8 cellular contexts compared by ENCODE assay signal in the genomic region with DNA sequence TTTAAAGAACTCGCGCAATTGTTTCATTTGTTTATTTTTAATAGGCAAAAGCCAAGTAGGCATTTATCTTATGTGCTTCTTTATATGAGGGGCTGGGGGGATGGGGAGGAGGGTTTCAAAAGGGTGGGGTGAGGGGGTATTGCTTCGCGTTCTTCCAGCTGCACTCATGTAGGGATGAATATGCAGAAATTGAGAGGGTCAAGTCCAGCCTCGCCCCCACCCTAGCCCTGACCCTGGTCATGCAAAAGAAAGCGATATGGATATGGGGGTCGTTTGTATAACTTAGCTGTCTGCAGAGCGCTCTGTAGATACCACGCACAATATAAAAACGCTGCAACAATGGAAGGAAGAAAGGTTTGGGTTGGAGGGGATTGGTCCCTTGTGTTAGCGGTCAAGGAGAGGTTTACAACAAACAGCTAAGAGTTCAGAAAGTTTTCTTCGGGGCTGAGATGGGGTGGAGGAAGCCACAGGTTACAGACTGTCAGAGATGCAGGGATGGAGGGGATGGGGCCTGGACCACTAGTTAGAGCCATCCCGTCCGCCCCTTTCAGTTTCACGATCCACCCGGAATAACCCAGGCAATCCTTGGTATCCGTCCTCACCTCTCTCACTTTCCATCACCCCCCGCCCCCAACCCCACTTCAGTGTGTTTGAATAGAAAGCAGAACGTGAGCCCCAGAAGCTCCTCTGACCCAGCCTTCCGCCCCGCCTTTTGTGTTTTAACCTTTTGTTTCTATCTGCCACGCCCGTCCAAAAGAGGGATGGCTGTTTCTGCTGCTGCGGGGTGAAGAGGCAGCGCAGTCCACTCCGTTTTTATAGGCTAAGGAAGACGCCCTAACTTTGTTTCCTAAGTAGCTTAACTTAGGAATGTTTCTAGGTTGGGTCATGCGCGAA.
A peak's percentile ranks its signal among the peaks of the same experiment; 100 is the strongest.
DNase-seq lines count a peak whose midpoint lies in the region; ATAC-seq and TF ChIP-seq lines count a peak whose summit lies in the region.

No MANE protein-coding gene starts in this region.

- no peak for TF ChIP-seq CTCF in GM20000 (IDR thresholded peaks at IDR 0.05; ENCODE audit: extremely low read depth, missing control alignments)
- no peak for TF ChIP-seq CTCF in RWPE2 (IDR thresholded peaks at IDR 0.05; ENCODE audit: poor library complexity, severe bottlenecking)
- TF ChIP-seq CTCF in left ventricle myocardium inferior (IDR thresholded peaks at IDR 0.05; ENCODE audit: borderline replicate concordance): no peak
- TF ChIP-seq CTCF in psoas muscle (IDR thresholded peaks at IDR 0.05): no peak

- intact Hi-C loops in left ventricle myocardium inferior (cut with micrococcal nuclease) (no loop called here), psoas muscle (cut with DNase I) (no loop called here)

- ATAC-seq in RWPE2 (ENCODE audit: low read depth): no peak
- no peak for ATAC-seq in psoas muscle

- H3K36me3 ChIP-seq in RWPE2 (ENCODE audit: low read depth) (no peaks in the 10 kb centered on the region), left ventricle myocardium inferior (no peaks in the 10 kb centered on the region), psoas muscle (ENCODE audit: insufficient read depth in 1 of 2, low read depth in 1 of 2) (no peaks in the 10 kb centered on the region)

- H3K27me3 ChIP-seq in RWPE2 (ENCODE audit: insufficient read depth, poor library complexity, severe bottlenecking) (peaks cover 33% of the 10 kb centered on the region), left ventricle myocardium inferior (ENCODE audit: low read depth) (peaks cover 55% of the 10 kb centered on the region), psoas muscle (ENCODE audit: insufficient read depth in 3 of 3, low read length in 2 of 3) (peaks cover 0 to 55% (median 20%) of the 10 kb centered on the region in 3 donors)

- DNase-seq in GM20000 (ENCODE audit: low spot score): peak; percentile 9
- DNase-seq in RWPE2 (ENCODE audit: low spot score): no peak
- DNase-seq in left ventricle myocardium inferior: no peak
- peak in 1 of 2 donors; percentile 43 for DNase-seq in psoas muscle
- no peak for DNase-seq in NOMO-1 treated with DMSO at 0.1 percent for 48 hours (lab: John Stamatoyannopoulos, UW; ENCODE audit: unreplicated experiment)
- no peak for DNase-seq in GF-D8 (lab: John Stamatoyannopoulos, UW)
- no peak for DNase-seq in DMS53 (lab: John Stamatoyannopoulos, UW)
- no peak for DNase-seq in occipital lobe (lab: John Stamatoyannopoulos, UW)

- H3K4me1 ChIP-seq in RWPE2 (ENCODE audit: insufficient read depth, poor library complexity, severe bottlenecking): no peaks in the 10 kb centered on the region
- H3K4me1 ChIP-seq in left ventricle myocardium inferior: peaks cover 32% of the 10 kb centered on the region
- no peaks in the 10 kb centered on the region for H3K4me1 ChIP-seq in psoas muscle

- H3K27ac ChIP-seq in RWPE2 (ENCODE audit: poor library complexity, severe bottlenecking) (no peak overlapping the region), left ventricle myocardium inferior (replicated peaks) (peak overlapping the region; percentile 76), psoas muscle (peak overlapping the region; percentile 23)

- WGBS in psoas muscle, 3 donors: 33 to 47% (median 43%) methylated on average over 29 of the region's 29 CpGs

- H3K9me3 ChIP-seq in RWPE2 (ENCODE audit: severe bottlenecking) (no peaks in the 10 kb centered on the region), left ventricle myocardium inferior (replicated peaks) (no peaks in the 10 kb centered on the region), psoas muscle (no peaks in the 10 kb centered on the region)

- H3K4me3 ChIP-seq in RWPE2 (ENCODE audit: severe bottlenecking): peak overlapping the region; percentile 15
- peak overlapping the region; percentile 76 for H3K4me3 ChIP-seq in left ventricle myocardium inferior
- H3K4me3 ChIP-seq in psoas muscle: peak overlapping the region; percentile 67

Comparison
In these comparisons a context has a peak if more than half of its experiments do, and no peak if none do; other contexts are left out.
1. H3K4me3 ChIP-seq: peak in every context shown above with its lines; median percentile 76 in left ventricle myocardium inferior; 67 in psoas muscle; 15 in RWPE2.